ENCODE assay signal across 18 cellular contexts in genomic region chr18:63828120-63828519, GRCh38. TPM values are rescaled to one million over a fixed set of nuclear protein-coding genes. Genes with fewer than 3 reads are reported as not detected.
A peak's percentile ranks its signal among the peaks of the same experiment; 100 is the strongest.
DNase-seq lines count a peak whose midpoint lies in the region; ATAC-seq, FAIRE-seq and TF ChIP-seq lines count a peak whose summit lies in the region.
"Had no signal": no experiment of that assay in that cellular context is flagged by ENCODE, and none has a peak within 500 bp of the region (broad histone marks: within the 10 kb centered on the region; RNA-seq: fewer than 3 reads in every experiment).

No MANE protein-coding gene starts in this region.

- no peaks in the 10 kb centered on the region for H3K27me3 ChIP-seq in GM23248 (replicated peaks; ENCODE audit: insufficient read depth)

- no peak overlapping the region for H3K9ac ChIP-seq in GM23248

- H3K79me2 ChIP-seq in GM23248 (ENCODE audit: insufficient read depth): no peaks in the 10 kb centered on the region

- H3K9me2 ChIP-seq in GM23248 (ENCODE audit: insufficient read depth): no peaks in the 10 kb centered on the region

- H3K4me3 ChIP-seq in GM23248 (no peak overlapping the region), WI38 (ENCODE audit: low read depth, low read length) (peak overlapping the region; percentile 11; the same call in 1 of the 2 replicates)
- H3K4me3 ChIP-seq: K562 had no signal

- peaks cover 42% of the 10 kb centered on the region for H3F3A ChIP-seq in GM23248 (ENCODE audit: insufficient read depth)

- in situ Hi-C loops in GM23248 (cut with MboI): loop anchor here (25.0 kb wide), 3 partner anchors 241 to 816 kb away; partner anchors contain the start of genes KDSR and SERPINB13

- H3K36me3 ChIP-seq in GM23248 (ENCODE audit: low read depth): no peaks in the 10 kb centered on the region

- no peak for TF ChIP-seq CTCF in WI38 (IDR thresholded peaks at IDR 0.05; ENCODE audit: low read depth, low read length)

- FAIRE-seq in GM12892 (lab: Jason Lieb, UNC): no peak
- FAIRE-seq: GM19239, K562 had no signal

- no peak for TF ChIP-seq POLR2A in GM12892 (IDR thresholded peaks at IDR 0.05; ENCODE audit: low read depth, low read length)

- H3K9me3 ChIP-seq in GM23248 (ENCODE audit: low read depth): no peaks in the 10 kb centered on the region

- ATAC-seq in HG02884 (IDR thresholded peaks at IDR 0.05; ENCODE audit: unreplicated experiment): no peak
- ATAC-seq: K562 had no signal

- H3K4me2 ChIP-seq in GM23248 (ENCODE audit: unreplicated experiment): peak overlapping the region; percentile 70

- H2AFZ ChIP-seq in GM23248: no peak overlapping the region

- DNase-seq in GM23248 (no peak), OCI-M1 (lab: John Stamatoyannopoulos, UW) (peak; percentile 3), GM12892 (ENCODE audit: insufficient read length) (no peak), DMS153 (lab: John Stamatoyannopoulos, UW) (no peak), NCI-H526 treated with DMSO at 0.1 percent for 48 hours (lab: John Stamatoyannopoulos, UW) (no peak)
- DNase-seq: ACHN; C1 segment of cervical spinal cord; CD4-positive, alpha-beta T cell; DND-41; GDM1; H9; Karpas-422 had no signal

- H4K20me1 ChIP-seq in GM23248 (ENCODE audit: insufficient read depth): no peaks in the 10 kb centered on the region

- 72 to 80% methylated on average over 3 of the region's 3 CpGs for whole genome bisulfite sequencing in GM23248 (ENCODE audit: low coverage in 1 of 2, low lambda C conversion rate in 2 of 2, missing lambda C conversion rate in 2 of 2), 2 experiments

- H3K4me1 ChIP-seq in GM23248 (ENCODE audit: insufficient read depth): peaks cover 51% of the 10 kb centered on the region

- H3K27ac ChIP-seq in GM23248: no peak overlapping the region
- H3K27ac ChIP-seq: HL-60 had no signal

RNA-seq across cellular contexts. Expression of gene SERPINB7, which starts 52.9 kb away (rescaled TPM):
- 12.2 and 18.6 TPM in 2 replicates for total RNA-seq in GM23248 (2014; rRNA removed; shearing (Covaris generic))
- 12.5 and 13.8 TPM in 2 replicates for polyA plus RNA-seq in GM23248 (2016; fragmentation: Nextera tagmentation; extraction: Ambion mirVana)
- not detected for polyA plus RNA-seq in GM12892 (2012; ENCODE audit: missing spikeins)
- total RNA-seq: CD4-positive, alpha-beta T cell; H9; K562 had no signal
- polyA plus RNA-seq: K562 had no signal

RNA-seq across cellular contexts. Expression of gene SERPINB2, which starts 59.4 kb away (rescaled TPM):
- 6.1 and 13.0 TPM in 2 replicates for total RNA-seq in GM23248 (2014; rRNA removed; shearing (Covaris generic))
- polyA plus RNA-seq in GM23248 (2016; fragmentation: Nextera tagmentation; extraction: Ambion mirVana): 10.6 and 10.7 TPM in 2 replicates
- polyA plus RNA-seq in GM12892 (2012; ENCODE audit: missing spikeins): 0.55 TPM
- total RNA-seq: A172, H9 had no signal
